8 cellular contexts compared by ENCODE assay signal in genomic region chr22:44623771-44624510, GRCh38.
A peak's percentile ranks its signal among the peaks of the same experiment; 100 is the strongest.
DNase-seq lines count a peak whose midpoint lies in the region; ATAC-seq and TF ChIP-seq lines count a peak whose summit lies in the region.

No MANE protein-coding gene starts in this region.

- H3K4me1 ChIP-seq in endodermal cell (ENCODE audit: control insufficient read depth, insufficient read depth, low read length) (peaks cover 4% of the 10 kb centered on the region), spleen (peaks cover 5 to 26% (median 20%) of the 10 kb centered on the region in 6 donors)

- H3K4me3 ChIP-seq in endodermal cell (ENCODE audit: low read length) (no peak overlapping the region), spleen (no peak overlapping the region), lower leg skin (ENCODE audit: low read depth, poor library complexity, severe bottlenecking) (no peak overlapping the region)

- no peak overlapping the region for H3K9ac ChIP-seq in endodermal cell (ENCODE audit: extremely low read depth, low read length, poor library complexity, severe bottlenecking)

- ATAC-seq in GM18502 (IDR thresholded peaks at IDR 0.05; ENCODE audit: poor library complexity, unreplicated experiment), result no peak

- H3K27me3 Mint-ChIP-seq in endodermal cell (ENCODE audit: insufficient read depth), result peaks cover 51% of the 10 kb centered on the region

- no peaks in the 10 kb centered on the region for H3K9me3 Mint-ChIP-seq in endodermal cell

- H3K36me3 Mint-ChIP-seq in endodermal cell (ENCODE audit: low read depth), result no peaks in the 10 kb centered on the region

- TF ChIP-seq CTCF in endodermal cell (conservative IDR thresholded peaks at IDR 0.05), result peak; percentile 73
- peak in 4 of 11 experiments; percentile 10 to 33 (median 19) for TF ChIP-seq CTCF in spleen (IDR thresholded peaks at IDR 0.05 in 8 of 11, conservative IDR thresholded peaks at IDR 0.05 in 3 of 11)
- no peak for TF ChIP-seq CTCF in lower leg skin (IDR thresholded peaks at IDR 0.05)

- no peaks in the 10 kb centered on the region for H3K9me3 ChIP-seq in endodermal cell (ENCODE audit: control insufficient read depth, low read length)
- H3K9me3 ChIP-seq in spleen, result no peaks in the 10 kb centered on the region

- peaks cover 6% of the 10 kb centered on the region for H3K4me1 Mint-ChIP-seq in endodermal cell

- H3K36me3 ChIP-seq in endodermal cell (ENCODE audit: control insufficient read depth, insufficient read depth, low read length) (no peaks in the 10 kb centered on the region), spleen (no peaks in the 10 kb centered on the region)

- no peak for TF ChIP-seq POLR2A in spleen (IDR thresholded peaks at IDR 0.05)
- no peak for TF ChIP-seq POLR2A in lower leg skin (IDR thresholded peaks at IDR 0.05)

- no peaks in the 10 kb centered on the region for H3K27me3 ChIP-seq in endodermal cell (ENCODE audit: control insufficient read depth, insufficient read depth, low read length, poor library complexity, severe bottlenecking)
- H3K27me3 ChIP-seq in spleen (replicated peaks in 1 of 7), result peaks cover 0 to 63% (median 12%) of the 10 kb centered on the region in 7 donors

- peak; percentile 29 for DNase-seq in activated CD4-positive, alpha-beta T cell treated with anti-CD3 and anti-CD28 coated beads, Interleukin-2, amount 50 U/mL, for 1 hour
- DNase-seq in activated CD4-positive, alpha-beta T cell treated with anti-CD3 and anti-CD28 coated beads for 4 hours, result no peak
- DNase-seq in NCI-H460 (ENCODE audit: extremely low read depth, low read depth), result peak; percentile 46
- DNase-seq in endodermal cell, result peak; percentile 79
- peak; percentile 70 for DNase-seq in spleen
- DNase-seq in T-helper 9 cell, result no peak
- DNase-seq in lower leg skin (ENCODE audit: low spot score in 2 of 2), result no peak

- WGBS in endodermal cell (ENCODE audit: insufficient coverage in 1 of 2, insufficient read length in 1 of 2), 2 experiments, result 61 to 73% methylated on average over 8 to 24 of the region's 24 CpGs
- 62 to 75% (median 64%) methylated on average over 21 to 24 of the region's 24 CpGs for WGBS in spleen, 5 donors
- WGBS in lower leg skin, 2 donors, result 50 to 60% methylated on average over 24 of the region's 24 CpGs

- H3K27ac Mint-ChIP-seq in endodermal cell, result no peak overlapping the region

- H3K4me3 Mint-ChIP-seq in endodermal cell, result no peak overlapping the region

- H3K27ac ChIP-seq in endodermal cell (ENCODE audit: low read depth, low read length) (no peak overlapping the region), spleen (no peak overlapping the region)

- intact Hi-C loops in spleen (cut with DNase I; ENCODE audit: low total_unique reads) (loop anchor here (2.0 to 10.0 kb wide), 3 partner anchors 542 to 1239 kb away; no protein-coding TSS in a partner anchor), lower leg skin (cut with DNase I; ENCODE audit: low total_unique reads) (no loop called here)

Comparison
In these comparisons a context has a peak if more than half of its experiments do, and no peak if none do; other contexts are left out.
1. DNase-seq: peak in activated CD4-positive, alpha-beta T cell treated with anti-CD3 and anti-CD28 coated beads, Interleukin-2, amount 50 U/mL, for 1 hour (single experiment), NCI-H460 (single experiment), endodermal cell (single experiment) and spleen (single experiment); none in activated CD4-positive, alpha-beta T cell treated with anti-CD3 and anti-CD28 coated beads for 4 hours (0 of 2), T-helper 9 cell (single experiment) and lower leg skin (0 of 2).